In genomic region chr9:94135222-94135621, GRCh38 we compare ENCODE assay signal across 1 cellular context.
TF ChIP-seq lines count a peak whose summit lies in the region.

No MANE protein-coding gene starts in this region.

TF ChIP-seq in endothelial cell of umbilical vein, 7 proteins besides CTCF, POLR2A, EP300 and RAD21:
- TF ChIP-seq FOS (IDR thresholded peaks at IDR 0.05; ENCODE audit: borderline replicate concordance, insufficient read depth, low read length) (no peak), MYC (IDR thresholded peaks at IDR 0.05; ENCODE audit: low read depth, low read length) (no peak), MAX (IDR thresholded peaks at IDR 0.05; ENCODE audit: insufficient read depth, insufficient read length) (no peak), JUN (IDR thresholded peaks at IDR 0.05; ENCODE audit: borderline replicate concordance, insufficient read depth, insufficient read length, low read depth) (no peak), POLR2AphosphoS5 (IDR thresholded peaks at IDR 0.05; ENCODE audit: insufficient read depth, low read depth, low read length) (no peak), EZH2 (IDR thresholded peaks at IDR 0.05; ENCODE audit: borderline replicate concordance, low read depth, low read length, severe bottlenecking) (no peak), GATA2 (IDR thresholded peaks at IDR 0.05; ENCODE audit: insufficient read depth, insufficient read length, low read depth, low read length) (peak; percentile 45)
TF ChIP-seq in endothelial cell of umbilical vein: peak in this region for 1.
